In the genomic region with DNA sequence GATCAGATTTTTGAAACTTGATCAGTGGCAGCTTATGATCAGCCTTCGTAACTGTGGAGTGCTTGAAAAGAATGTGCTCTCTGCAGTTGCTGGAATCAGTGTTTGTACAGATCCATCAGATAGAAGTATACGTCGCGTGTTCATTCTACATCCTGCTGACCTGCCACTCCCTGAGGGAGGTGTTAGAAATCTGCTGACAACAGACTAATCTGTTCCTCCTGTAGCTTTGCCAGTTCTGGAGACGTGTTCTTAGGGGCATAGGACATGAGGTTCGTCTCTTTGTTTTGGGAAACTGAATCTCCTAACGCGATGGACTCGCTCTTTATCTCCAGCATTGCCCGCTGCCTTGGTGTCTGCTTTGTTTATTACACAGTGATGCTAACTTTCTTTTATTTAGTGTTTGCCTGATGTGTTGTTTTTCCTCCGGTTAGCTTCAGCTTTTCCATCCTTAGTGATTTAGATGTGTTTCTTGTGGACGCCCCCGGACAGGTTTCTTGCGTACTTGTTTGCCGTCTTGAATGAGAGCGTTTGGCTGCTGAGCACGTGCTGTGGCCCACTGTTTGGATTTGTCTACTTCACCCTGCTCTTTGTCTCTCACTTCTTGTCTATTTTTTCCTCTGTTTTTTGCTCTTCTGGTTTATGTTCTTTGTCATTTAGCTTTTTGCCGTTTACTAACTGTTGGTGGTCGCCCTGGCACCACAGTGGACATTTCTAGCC, we compare ENCODE assay signal across 1 cellular context.
TF ChIP-seq lines count a peak whose summit lies in the region.

No MANE protein-coding gene starts in this region.

TF ChIP-seq in HepG2, 621 proteins besides CTCF, POLR2A, EP300 and RAD21:
- TF ChIP-seq CCDC6 (CRISPR knock-in tag; IDR thresholded peaks at IDR 0.05) (no peak), ZFX (CRISPR knock-in tag; IDR thresholded peaks at IDR 0.05; ENCODE audit: low read depth) (no peak), EEA1 (CRISPR knock-in tag; IDR thresholded peaks at IDR 0.05; ENCODE audit: borderline replicate concordance) (no peak), HDAC1 (CRISPR knock-in tag; IDR thresholded peaks at IDR 0.05) (no peak), MAFK (conservative IDR thresholded peaks at IDR 0.05 in 1 of 2, IDR thresholded peaks at IDR 0.05 in 1 of 2; ENCODE audit: low read length in 2 of 2) (peak; percentile 66 to 78), MAFF (IDR thresholded peaks at IDR 0.05; ENCODE audit: low read depth, low read length) (peak; percentile 63)
- TF ChIP-seq, protein P1, sequence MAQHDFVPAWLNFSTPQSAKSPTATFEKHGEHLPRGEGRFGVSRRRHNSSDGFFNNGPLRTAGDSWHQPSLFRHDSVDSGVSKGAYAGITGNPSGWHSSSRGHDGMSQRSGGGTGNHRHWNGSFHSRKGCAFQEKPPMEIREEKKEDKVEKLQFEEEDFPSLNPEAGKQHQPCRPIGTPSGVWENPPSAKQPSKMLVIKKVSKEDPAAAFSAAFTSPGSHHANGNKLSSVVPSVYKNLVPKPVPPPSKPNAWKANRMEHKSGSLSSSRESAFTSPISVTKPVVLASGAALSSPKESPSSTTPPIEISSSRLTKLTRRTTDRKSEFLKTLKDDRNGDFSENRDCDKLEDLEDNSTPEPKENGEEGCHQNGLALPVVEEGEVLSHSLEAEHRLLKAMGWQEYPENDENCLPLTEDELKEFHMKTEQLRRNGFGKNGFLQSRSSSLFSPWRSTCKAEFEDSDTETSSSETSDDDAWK (CRISPR knock-in tag; IDR thresholded peaks at IDR 0.05), result no peak
TF ChIP-seq in HepG2: peak in this region for 2.
